24 cellular contexts compared by ENCODE assay signal in genomic region chr5:179170606-179171005, GRCh38.
DNase-seq lines count a peak whose midpoint lies in the region; ATAC-seq and TF ChIP-seq lines count a peak whose summit lies in the region.
"Had no signal": no experiment of that assay in that cellular context is flagged by ENCODE, and none has a peak within 500 bp of the region (broad histone marks: within the 10 kb centered on the region; RNA-seq: fewer than 3 reads in every experiment).

No MANE protein-coding gene starts in this region.

- H3K27ac Mint-ChIP-seq in glutamatergic neuron (ENCODE audit: unreplicated experiment): peak overlapping the region; percentile 33
- peak overlapping the region in 2 of 3 experiments; percentile 50 to 86 for H3K27ac Mint-ChIP-seq in nephron
- H3K27ac Mint-ChIP-seq: CD4-positive, alpha-beta memory T cell; GM23338 had no signal

- peaks cover 2% of the 10 kb centered on the region for H3K9me3 Mint-ChIP-seq in glutamatergic neuron (ENCODE audit: unreplicated experiment)
- peaks cover 4% of the 10 kb centered on the region for H3K9me3 Mint-ChIP-seq in nephron

- WGBS in heart right ventricle, 2 donors: 63 to 72% methylated on average over 6 of the region's 6 CpGs

- TF ChIP-seq CTCF in heart right ventricle (IDR thresholded peaks at IDR 0.05): no peak
- no peak for TF ChIP-seq CTCF in glutamatergic neuron (IDR thresholded peaks at IDR 0.05; ENCODE audit: partially characterized antibody, unreplicated experiment)
- TF ChIP-seq CTCF in nephron (IDR thresholded peaks at IDR 0.05; ENCODE audit: unreplicated experiment in 3 of 3): no peak
- TF ChIP-seq CTCF in uterus (IDR thresholded peaks at IDR 0.05): no peak

- peaks cover 21% of the 10 kb centered on the region for H3K4me1 Mint-ChIP-seq in glutamatergic neuron (ENCODE audit: low read depth, unreplicated experiment)
- H3K4me1 Mint-ChIP-seq in nephron: peaks cover 31% of the 10 kb centered on the region
- H3K4me1 Mint-ChIP-seq: GM23338 had no signal

- TF ChIP-seq POLR2A in uterus (IDR thresholded peaks at IDR 0.05): no peak

- H3K4me1 ChIP-seq in heart right ventricle (peaks cover 0 to 12% (median 7%) of the 10 kb centered on the region in 9 donors), uterus (no peaks in the 10 kb centered on the region)
- H3K4me1 ChIP-seq: A549, HAP-1 had no signal

- peaks cover 4% of the 10 kb centered on the region for H3K36me3 Mint-ChIP-seq in glutamatergic neuron (ENCODE audit: unreplicated experiment)
- no peaks in the 10 kb centered on the region for H3K36me3 Mint-ChIP-seq in nephron (ENCODE audit: low read depth)
- H3K36me3 Mint-ChIP-seq: CD4-positive, alpha-beta memory T cell had no signal

- H3K27me3 Mint-ChIP-seq in glutamatergic neuron (ENCODE audit: unreplicated experiment) (peaks cover 2% of the 10 kb centered on the region), nephron (ENCODE audit: low read depth) (no peaks in the 10 kb centered on the region)

- H3K27me3 ChIP-seq in heart right ventricle (peaks cover 0 to 26% (median 15%) of the 10 kb centered on the region in 7 donors), uterus (no peaks in the 10 kb centered on the region)
- H3K27me3 ChIP-seq: MG63 had no signal

- no peaks in the 10 kb centered on the region for H3K9me3 ChIP-seq in heart right ventricle
- no peaks in the 10 kb centered on the region for H3K9me3 ChIP-seq in uterus
- H3K9me3 ChIP-seq: HAP-1, SK-N-SH had no signal

- intact Hi-C loops in left cardiac atrium (cut with DNase I) (no loop called here), heart right ventricle (cut with DNase I) (loop anchor here in 2 of 10 donors (5.0 to 10.0 kb wide), 2 partner anchors 172 to 174 kb away; partner anchors contain the start of gene ADAMTS2 (in 1 of the 2)), uterus (cut with DNase I; ENCODE audit: low total_unique reads) (no loop called here)

- H3K36me3 ChIP-seq in heart right ventricle: no peaks in the 10 kb centered on the region
- H3K36me3 ChIP-seq in uterus: no peaks in the 10 kb centered on the region
- H3K36me3 ChIP-seq: HAP-1 had no signal

- ATAC-seq in left cardiac atrium (no peak), heart right ventricle (no peak), GM21786 (IDR thresholded peaks at IDR 0.05; ENCODE audit: unreplicated experiment) (no peak)
- no peak for ATAC-seq in activated CD4-positive, CD25-positive, alpha-beta regulatory T cell treated with anti-CD3 and anti-CD28 coated beads, Interleukin-2, amount 50 U/mL, for 24 hours
- ATAC-seq: A549, GM23338, Panc1 had no signal

- H3K4me3 Mint-ChIP-seq in glutamatergic neuron (ENCODE audit: unreplicated experiment) (no peak overlapping the region), nephron (peak overlapping the region in 1 of 3 experiments; percentile 10)
- H3K4me3 Mint-ChIP-seq: CD4-positive, alpha-beta memory T cell; GM23338 had no signal

- peak; percentile 9 for DNase-seq in left cardiac atrium
- no peak for DNase-seq in heart right ventricle
- no peak for DNase-seq in glutamatergic neuron
- no peak for DNase-seq in uterus
- DNase-seq in activated naive CD4-positive, alpha-beta T cell treated with Interleukin-2 at 50 U/mL for 16 hours: no peak
- DNase-seq: C1 segment of cervical spinal cord; CD4-positive, alpha-beta memory T cell; COR-L47; IMR-90; KG1; NCI-H2029; NCI-H446; NCI-H524 treated with DMSO at 0.1 percent for 48 hours; NCI-H774; SK-N-SH had no signal

- H3K4me3 ChIP-seq in heart right ventricle (no peak overlapping the region), uterus (no peak overlapping the region)
- H3K4me3 ChIP-seq: A549, GM23338, HAP-1, MG63 had no signal

- H3K27ac ChIP-seq in heart right ventricle: no peak overlapping the region
- H3K27ac ChIP-seq in uterus: peak overlapping the region; percentile 35 to 53
- H3K27ac ChIP-seq: A549, RWPE1 had no signal

Comparison
In these comparisons a context has a peak if more than half of its experiments do, and no peak if none do; other contexts are left out.
1. H3K27ac ChIP-seq: peak in uterus (2 of 2); none in heart right ventricle (0 of 10).